In genomic region chr3:45226206-45226915, GRCh38 we compare ENCODE assay signal across 8 cellular contexts. TPM values are rescaled to one million over a fixed set of nuclear protein-coding genes. Genes with fewer than 3 reads are reported as not detected.
DNase-seq lines count a peak whose midpoint lies in the region; ATAC-seq lines count a peak whose summit lies in the region.

Gene TMEM158, minus strand, starts transcription at chr3:45226287. Its CDS starts 260 bp downstream, at chr3:45226027.

- peaks cover 66% of the 10 kb centered on the region for H3K27me3 Mint-ChIP-seq in activated naive CD4-positive, alpha-beta T cell treated with anti-CD3 and anti-CD28 coated beads for 36 hours (ENCODE audit: low read depth)

- DNase-seq in A172 (ENCODE audit: low spot score) (no peak), SJSA1 (ENCODE audit: low read depth in 1 of 2, low spot score in 2 of 2) (peak; percentile 15 to 77), glomerular visceral epithelial cell (ENCODE audit: extremely low spot score) (peak; percentile 71), nucleus accumbens (lab: John Stamatoyannopoulos, UW) (peak in 51 of 56 donors; percentile 8 to 87 (median 55)), substantia nigra (lab: John Stamatoyannopoulos, UW) (peak in 46 of 49 donors; percentile 4 to 88 (median 42))
- DNase-seq in activated naive CD4-positive, alpha-beta T cell treated with anti-CD3 and anti-CD28 coated beads for 36 hours, result peak; percentile 88

- H3K27me3 ChIP-seq in SJSA1 (replicated peaks), result no peaks in the 10 kb centered on the region; the same call in 1 of the 2 replicates

- H3K4me3 ChIP-seq in SJSA1, result peak within 1 kb of the TSS; percentile 88

- peak within 1 kb of the TSS; percentile 55 for H3K4me3 Mint-ChIP-seq in activated naive CD4-positive, alpha-beta T cell treated with anti-CD3 and anti-CD28 coated beads for 36 hours

- peaks cover 13% of the 10 kb centered on the region for H3K4me1 ChIP-seq in SJSA1 (replicated peaks)

- H3K36me3 ChIP-seq in SJSA1, result no peaks in the 10 kb centered on the region

- ATAC-seq in GM18867 (IDR thresholded peaks at IDR 0.05; ENCODE audit: unreplicated experiment) (peak; percentile 78), HG03342 (IDR thresholded peaks at IDR 0.05; ENCODE audit: unreplicated experiment) (peak; percentile 72)

- H3K9me3 Mint-ChIP-seq in activated naive CD4-positive, alpha-beta T cell treated with anti-CD3 and anti-CD28 coated beads for 36 hours, result no peaks in the 10 kb centered on the region

- peaks cover 10% of the 10 kb centered on the region for H3K4me1 Mint-ChIP-seq in activated naive CD4-positive, alpha-beta T cell treated with anti-CD3 and anti-CD28 coated beads for 36 hours (ENCODE audit: low read depth)

- H3K27ac ChIP-seq in SJSA1 (peak within 1 kb of the TSS; percentile 43; the same call in 1 of the 2 replicates), substantia nigra (ENCODE audit: low read depth, low read length, poor library complexity, severe bottlenecking) (no peak within 1 kb of the TSS)

- CTCF ChIA-PET in activated naive CD4-positive, alpha-beta T cell treated with anti-CD3 and anti-CD28 coated beads for 36 hours (lab: Charles Lee), result interaction anchor here (0.6 to 1.3 kb wide), 2 partner anchors 17 to 188 kb away, joined by 3 to 4 read pairs; no protein-coding TSS in a partner anchor

- no peak within 1 kb of the TSS for H3K27ac Mint-ChIP-seq in activated naive CD4-positive, alpha-beta T cell treated with anti-CD3 and anti-CD28 coated beads for 36 hours

- no peaks in the 10 kb centered on the region for H3K9me3 ChIP-seq in SJSA1 (replicated peaks)

- no peaks in the 10 kb centered on the region for H3K36me3 Mint-ChIP-seq in activated naive CD4-positive, alpha-beta T cell treated with anti-CD3 and anti-CD28 coated beads for 36 hours (ENCODE audit: low read depth)

- intact Hi-C loops in activated naive CD4-positive, alpha-beta T cell treated with anti-CD3 and anti-CD28 coated beads for 36 hours (cut with micrococcal nuclease), result loop anchor here (1.0 to 5.0 kb wide), 2 partner anchors 189 to 441 kb away; no protein-coding TSS in a partner anchor

RNA-seq across cellular contexts. Expression of gene TMEM158, which starts in this region (rescaled TPM):
- total RNA-seq in A172 (2014; rRNA removed; shearing (Covaris generic)), result 95.1 and 111 TPM in 2 replicates
- 11.4 and 16.5 TPM in 2 replicates for total RNA-seq in SJSA1 (2014; rRNA removed; shearing (Covaris generic))
- total RNA-seq in activated naive CD4-positive, alpha-beta T cell treated with anti-CD3 and anti-CD28 coated beads for 36 hours, result not detected

Comparison
In these comparisons a context has a peak if more than half of its experiments do, and no peak if none do; other contexts are left out.
1. RNA of gene TMEM158 (total RNA-seq): 95.1 to 111 TPM in A172 and 11.4 to 16.5 TPM in SJSA1; not detected in activated naive CD4-positive, alpha-beta T cell treated with anti-CD3 and anti-CD28 coated beads for 36 hours; every median in the first group is over 10 times any median in the second.
2. Peak in DNase-seq in activated naive CD4-positive, alpha-beta T cell treated with anti-CD3 and anti-CD28 coated beads for 36 hours; RNA of the gene not detected or under 1 TPM.